25 cellular contexts compared by ENCODE assay signal in genomic region chr22:25697978-25698377, GRCh38. TPM values are rescaled to one million over a fixed set of nuclear protein-coding genes. Genes with fewer than 3 reads are reported as not detected.
"Had no signal": no experiment of that assay in that cellular context is flagged by ENCODE, and none has a peak within 500 bp of the region (broad histone marks: within the 10 kb centered on the region; RNA-seq: fewer than 3 reads in every experiment).

No MANE protein-coding gene starts in this region.

- H3K4me3 Mint-ChIP-seq: activated naive CD4-positive, alpha-beta T cell treated with anti-CD3 and anti-CD28 coated beads, Interleukin-2, amount 50 U/mL, for 24 hours; activated T-cell treated with anti-CD3 and anti-CD28 coated beads, Interleukin-2, amount 50 U/mL, for 4 hours; effector memory CD8-positive, alpha-beta T cell; naive thymus-derived CD4-positive, alpha-beta T cell; stimulated activated effector memory CD8-positive, alpha-beta T cell treated with anti-CD3 and anti-CD28 coated beads, Interleukin-12 subunit alpha, Interleukin-12 subunit beta, amount 100 ng/mL, for 72 hours had no signal

- ATAC-seq: activated T-cell treated with anti-CD3 and anti-CD28 coated beads, Interleukin-2, amount 50 U/mL, for 4 hours; effector memory CD8-positive, alpha-beta T cell; heart right ventricle; left ventricle myocardium superior; mucosa of descending colon; naive thymus-derived CD4-positive, alpha-beta T cell; pancreas; sciatic nerve; stimulated activated effector memory CD8-positive, alpha-beta T cell treated with anti-CD3 and anti-CD28 coated beads, Interleukin-12 subunit alpha, Interleukin-12 subunit beta, amount 100 ng/mL, for 72 hours had no signal

- H3K27ac Mint-ChIP-seq: activated naive CD4-positive, alpha-beta T cell treated with anti-CD3 and anti-CD28 coated beads, Interleukin-2, amount 50 U/mL, for 24 hours; effector memory CD8-positive, alpha-beta T cell; stimulated activated effector memory CD8-positive, alpha-beta T cell treated with anti-CD3 and anti-CD28 coated beads, Interleukin-12 subunit alpha, Interleukin-12 subunit beta, amount 100 ng/mL, for 72 hours had no signal

- H3K4me3 ChIP-seq: cardiac muscle cell, esophagus squamous epithelium, heart right ventricle, mucosa of descending colon, pancreas, smooth muscle cell, tibial artery, uterus had no signal

- H3K27me3 Mint-ChIP-seq: naive thymus-derived CD4-positive, alpha-beta T cell had no signal

- H3K27me3 ChIP-seq: cardiac muscle cell, esophagus squamous epithelium, heart right ventricle, neutrophil, pancreas, tibial artery, uterus had no signal

- H3K9me3 Mint-ChIP-seq: activated naive CD4-positive, alpha-beta T cell treated with anti-CD3 and anti-CD28 coated beads, Interleukin-2, amount 50 U/mL, for 24 hours; activated T-cell treated with anti-CD3 and anti-CD28 coated beads, Interleukin-2, amount 50 U/mL, for 4 hours; effector memory CD8-positive, alpha-beta T cell; naive thymus-derived CD4-positive, alpha-beta T cell; stimulated activated effector memory CD8-positive, alpha-beta T cell treated with anti-CD3 and anti-CD28 coated beads, Interleukin-12 subunit alpha, Interleukin-12 subunit beta, amount 100 ng/mL, for 72 hours had no signal

- H3K4me1 ChIP-seq: pancreas, tibial artery, uterus had no signal

- H3K36me3 Mint-ChIP-seq: stimulated activated effector memory CD8-positive, alpha-beta T cell treated with anti-CD3 and anti-CD28 coated beads, Interleukin-12 subunit alpha, Interleukin-12 subunit beta, amount 100 ng/mL, for 72 hours had no signal

- DNase-seq: activated CD4-positive, alpha-beta T cell treated with anti-CD3 and anti-CD28 coated beads, Interleukin-2, amount 50 U/mL, for 1 hour; activated CD8-positive, alpha-beta memory T cell treated with anti-CD3 and anti-CD28 coated beads, Interleukin-2, amount 50 U/mL, for 4 hours; activated effector memory CD4-positive, alpha-beta T cell treated with anti-CD3 and anti-CD28 coated beads, Interleukin-2, amount 50 U/mL, for 16 hours; activated T-cell treated with anti-CD3 and anti-CD28 coated beads, Interleukin-2, amount 50 U/mL, for 4 hours; amniotic stem cell; dermis blood vessel endothelial cell; effector memory CD8-positive, alpha-beta T cell; esophagus squamous epithelium; heart right ventricle; left ventricle myocardium superior; mesenchymal stem cell; mucosa of descending colon; naive thymus-derived CD4-positive, alpha-beta T cell; pancreas; stimulated activated CD4-positive, alpha-beta T cell treated with anti-CD3 and anti-CD28 coated beads, Interleukin-4, amount 100 ng/mL, for 24 hours; T-helper 9 cell; tibial artery; uterus had no signal

- H3K9me3 ChIP-seq: esophagus squamous epithelium, heart right ventricle, mucosa of descending colon, neutrophil, pancreas, tibial artery, uterus had no signal

- H3K36me3 ChIP-seq: pancreas, uterus had no signal

- H3K4me1 Mint-ChIP-seq: activated naive CD4-positive, alpha-beta T cell treated with anti-CD3 and anti-CD28 coated beads, Interleukin-2, amount 50 U/mL, for 24 hours; stimulated activated effector memory CD8-positive, alpha-beta T cell treated with anti-CD3 and anti-CD28 coated beads, Interleukin-12 subunit alpha, Interleukin-12 subunit beta, amount 100 ng/mL, for 72 hours had no signal

- H3K27ac ChIP-seq: cardiac muscle cell, esophagus squamous epithelium, heart right ventricle, neutrophil, pancreas, tibial artery, uterus had no signal

RNA-seq across cellular contexts. Expression of gene MYO18B, which starts 44.0 kb away (rescaled TPM):
- total RNA-seq: pulmonary artery endothelial cell, sciatic nerve had no signal
- polyA plus RNA-seq: naive thymus-derived CD4-positive, alpha-beta T cell had no signal
